In genomic region chr17:11644265-11645212, GRCh38 we compare ENCODE assay signal across 7 cellular contexts.
A peak's percentile ranks its signal among the peaks of the same experiment; 100 is the strongest.
DNase-seq lines count a peak whose midpoint lies in the region; ATAC-seq and TF ChIP-seq lines count a peak whose summit lies in the region.

No MANE protein-coding gene starts in this region.

- in situ Hi-C loops in brain microvascular endothelial cell (cut with HindIII; ENCODE audit: low pct_ligation_motif_present, low sequenced_read_pairs), result no loop called here

- TF ChIP-seq CTCF in GM10266 (IDR thresholded peaks at IDR 0.05; ENCODE audit: control insufficient read depth, insufficient read depth, low read depth, missing control alignments) (peak; percentile 70), LNCaP clone FGC (IDR thresholded peaks at IDR 0.05; ENCODE audit: control insufficient read depth, extremely low read depth, insufficient read depth) (peak; percentile 81), brain microvascular endothelial cell (IDR thresholded peaks at IDR 0.05; ENCODE audit: low read depth, low read length, missing control alignments) (peak; percentile 72)

- no peak overlapping the region for H3K27ac ChIP-seq in brain microvascular endothelial cell

- no peak for ATAC-seq in GM21737 (IDR thresholded peaks at IDR 0.05; ENCODE audit: unreplicated experiment)

- H3K4me3 ChIP-seq in LNCaP clone FGC (ENCODE audit: low read depth, low read length) (no peak overlapping the region), brain microvascular endothelial cell (ENCODE audit: low read depth, low read length) (no peak overlapping the region)

- H3K27me3 ChIP-seq in brain microvascular endothelial cell (replicated peaks), result no peaks in the 10 kb centered on the region

- no peaks in the 10 kb centered on the region for H3K36me3 ChIP-seq in brain microvascular endothelial cell (replicated peaks)

- DNase-seq in GM10266 (ENCODE audit: extremely low spot score), result peak; percentile 29
- DNase-seq in LNCaP clone FGC (ENCODE audit: low read depth), result peak; percentile 55
- DNase-seq in RPMI8226, result peak; percentile 79
- peak; percentile 28 for DNase-seq in brain microvascular endothelial cell
- DNase-seq in iris pigment epithelial cell (ENCODE audit: low read depth), result peak; percentile 67
- peak; percentile 14 to 18 for DNase-seq in stimulated activated CD4-positive, alpha-beta T cell treated with anti-CD3 and anti-CD28 coated beads, Interleukin-15, amount 100 ng/mL, for 48 hours (ENCODE audit: low read depth in 2 of 2)

Comparison
In these comparisons a context has a peak if more than half of its experiments do, and no peak if none do; other contexts are left out.
1. DNase-seq: peak in every context shown above with its lines; median percentile 79 in RPMI8226; 67 in iris pigment epithelial cell; 55 in LNCaP clone FGC; 29 in GM10266; 28 in brain microvascular endothelial cell; 16 in stimulated activated CD4-positive, alpha-beta T cell treated with anti-CD3 and anti-CD28 coated beads, Interleukin-15, amount 100 ng/mL, for 48 hours.